8 cellular contexts compared by ENCODE assay signal in genomic region chr12:123233505-123234299, GRCh38. TPM values are rescaled to one million over a fixed set of nuclear protein-coding genes. Genes with fewer than 3 reads are reported as not detected.
DNase-seq lines count a peak whose midpoint lies in the region; ATAC-seq, FAIRE-seq and TF ChIP-seq lines count a peak whose summit lies in the region.

No MANE protein-coding gene starts in this region.

- ATAC-seq in GM18909 (IDR thresholded peaks at IDR 0.05; ENCODE audit: poor library complexity, unreplicated experiment) (peak; percentile 15), HG02973 (IDR thresholded peaks at IDR 0.05; ENCODE audit: unreplicated experiment) (peak; percentile 4), pancreas (peak; percentile 8 to 30 (median 18)), HG02938 (IDR thresholded peaks at IDR 0.05; ENCODE audit: unreplicated experiment) (no peak)

- FAIRE-seq in pancreas (lab: Jason Lieb, UNC): no peak

- DNase-seq in SK-N-SH (no peak), esophagus squamous epithelium (lab: John Stamatoyannopoulos, UW) (no peak), pancreas (peak in 1 of 6 donors; percentile 19), NCI-H82 (lab: John Stamatoyannopoulos, UW) (no peak), epidermal melanocyte (ENCODE audit: insufficient read length, low spot score) (no peak)

- H3K9me2 ChIP-seq in SK-N-SH: no peaks in the 10 kb centered on the region

- H3K4me3 ChIP-seq in SK-N-SH (ENCODE audit: low read depth in 2 of 2, low read length in 1 of 2): peak overlapping the region; percentile 76 to 100
- H3K4me3 ChIP-seq in esophagus squamous epithelium: peak overlapping the region; percentile 74 to 99 (median 78)
- H3K4me3 ChIP-seq in pancreas: peak overlapping the region; percentile 53 to 88 (median 83)

- peak in 1 of 4 donors; percentile 8 for TF ChIP-seq POLR2A in esophagus squamous epithelium (IDR thresholded peaks at IDR 0.05)

- 5% methylated on average over 34 of the region's 42 CpGs for WGBS in SK-N-SH (ENCODE audit: low lambda C conversion rate)
- WGBS in esophagus squamous epithelium, 2 donors: 5 to 6% methylated on average over 14 to 19 of the region's 42 CpGs
- WGBS in pancreas, 2 donors: 3 to 4% methylated on average over 42 of the region's 42 CpGs

- H3K27me3 ChIP-seq in SK-N-SH (ENCODE audit: insufficient read depth) (no peaks in the 10 kb centered on the region), esophagus squamous epithelium (no peaks in the 10 kb centered on the region), pancreas (no peaks in the 10 kb centered on the region)

- peak overlapping the region; percentile 92 for H3K4me2 ChIP-seq in SK-N-SH

- TF ChIP-seq CTCF in SK-N-SH (IDR thresholded peaks at IDR 0.05) (no peak), esophagus squamous epithelium (IDR thresholded peaks at IDR 0.05) (no peak), pancreas (IDR thresholded peaks at IDR 0.05) (no peak)

- peak overlapping the region; percentile 90 for H3K9ac ChIP-seq in SK-N-SH

- H3K27ac ChIP-seq in SK-N-SH (ENCODE audit: low read depth in 2 of 2, low read length in 1 of 2) (peak overlapping the region; percentile 55 to 72), esophagus squamous epithelium (peak overlapping the region; percentile 89 to 95 (median 94)), pancreas (peak overlapping the region; percentile 76 to 83 (median 80))

- CTCF ChIA-PET in SK-N-SH (lab: Yijun Ruan, JAX): interaction anchor here (0.8 to 8.6 kb wide), 8 partner anchors 9 to 373 kb away, joined by 3 to 88 read pairs (median 4); partner anchors contain the start of gene DDX55

- peaks cover 92% of the 10 kb centered on the region for H3K79me2 ChIP-seq in SK-N-SH (ENCODE audit: insufficient read depth)

- POLR2A ChIA-PET in SK-N-SH (lab: Yijun Ruan, JAX): interaction anchor here (0.7 to 2.3 kb wide), 21 partner anchors 8 to 378 kb away, joined by 3 to 47 read pairs (median 5); partner anchors contain the start of genes ARL6IP4, DDX55, KMT5A and OGFOD2

- H3K36me3 ChIP-seq in SK-N-SH (replicated peaks in 1 of 2; ENCODE audit: control insufficient read depth in 1 of 2, insufficient read depth in 2 of 2, low read length in 1 of 2) (peaks cover 0 to 8% of the 10 kb centered on the region in 2 experiments), esophagus squamous epithelium (peaks cover 0 to 17% (median 0%) of the 10 kb centered on the region in 3 donors), pancreas (no peaks in the 10 kb centered on the region)

- no peak for TF ChIP-seq RAD21 in SK-N-SH (IDR thresholded peaks at IDR 0.05; ENCODE audit: low read length)

- peak overlapping the region; percentile 94 for H2AFZ ChIP-seq in SK-N-SH (ENCODE audit: low read depth)

- peaks cover 6% of the 10 kb centered on the region for H3F3A ChIP-seq in SK-N-SH (replicated peaks; ENCODE audit: insufficient read depth)

- no peak for TF ChIP-seq EP300 in SK-N-SH (IDR thresholded peaks at IDR 0.05; ENCODE audit: borderline replicate concordance in 1 of 2, low read depth in 1 of 2, low read length in 1 of 2)

- H3K4me1 ChIP-seq in SK-N-SH (ENCODE audit: control insufficient read depth in 1 of 2, insufficient read depth in 2 of 2, low read depth in 1 of 2, low read length in 1 of 2) (peaks cover under 1 to 12% of the 10 kb centered on the region in 2 experiments; a peak in 3 of 4 replicates), esophagus squamous epithelium (peaks cover 10 to 76% (median 18%) of the 10 kb centered on the region in 3 donors), pancreas (peaks cover 3 to 15% (median 13%) of the 10 kb centered on the region in 3 donors)

- H4K20me1 ChIP-seq in SK-N-SH (ENCODE audit: insufficient read depth): no peaks in the 10 kb centered on the region

- H3K9me3 ChIP-seq in SK-N-SH (no peaks in the 10 kb centered on the region), esophagus squamous epithelium (no peaks in the 10 kb centered on the region), pancreas (no peaks in the 10 kb centered on the region)

- intact Hi-C loops in esophagus squamous epithelium (cut with DNase I) (no loop called here), pancreas (cut with DNase I) (loop anchor here in 2 of 3 donors (10.0 kb wide), 4 partner anchors 199 to 369 kb away; partner anchors contain the start of genes ARL6IP4 (in 1 of the 2) and OGFOD2 (in 1 of the 2))

TF ChIP-seq in SK-N-SH, 30 proteins besides CTCF, POLR2A, EP300 and RAD21:
- TF ChIP-seq RFX5 (IDR thresholded peaks at IDR 0.05; ENCODE audit: low read length) (no peak), FOXM1 (IDR thresholded peaks at IDR 0.05; ENCODE audit: low read depth) (no peak), PBX3 (IDR thresholded peaks at IDR 0.05) (no peak), NRF1 (IDR thresholded peaks at IDR 0.05; ENCODE audit: low read depth, low read length) (no peak), TCF12 (IDR thresholded peaks at IDR 0.05) (no peak)
TF ChIP-seq in SK-N-SH: peak in this region for 0.

RNA-seq across cellular contexts. Expression of gene MTRFR, which starts 0.5 kb away (rescaled TPM):
- polyA plus RNA-seq in SK-N-SH (2012; rRNA removed): 6.6 and 7.5 TPM in 2 replicates
- 7.1 and 8.2 TPM in 2 replicates for polyA plus RNA-seq in SK-N-SH (2012; cell fraction: cytosol; rRNA removed)
- polyA plus RNA-seq in SK-N-SH (2012; cell fraction: nucleus; rRNA removed): 4.5 and 5.4 TPM in 2 replicates
- total RNA-seq in esophagus squamous epithelium: 10 to 100 TPM in 1 of 4 donors, 1 to 10 TPM in 3; 5.3 to 11.4 (median 7.2) TPM
- 1 to 10 TPM; 2.9 to 7.5 (median 4.1) TPM for total RNA-seq in pancreas
- polyA plus RNA-seq in pancreas: 1 to 10 TPM; 6.9 to 8.4 TPM

RNA-seq across cellular contexts. Expression of gene MPHOSPH9, which starts 0.8 kb away (rescaled TPM):
- polyA plus RNA-seq in SK-N-SH (2012; rRNA removed): 8.2 and 9.0 TPM in 2 replicates
- polyA plus RNA-seq in SK-N-SH (2012; cell fraction: cytosol; rRNA removed): 8.9 and 11.0 TPM in 2 replicates
- polyA plus RNA-seq in SK-N-SH (2012; cell fraction: nucleus; rRNA removed): 17.8 and 27.7 TPM in 2 replicates
- total RNA-seq in esophagus squamous epithelium: 10 to 100 TPM; 17.0 to 43.8 (median 22.1) TPM
- 10 to 100 TPM in 3 of 6 donors, 1 to 10 TPM in 3; 4.8 to 13.4 (median 9.5) TPM for total RNA-seq in pancreas
- polyA plus RNA-seq in pancreas: 1 to 10 TPM; 3.3 to 5.7 TPM

RNA-seq across cellular contexts. Expression of gene CDK2AP1, which starts 38.0 kb away (rescaled TPM):
- polyA plus RNA-seq in SK-N-SH (2012; rRNA removed) (208 and 231 TPM in 2 replicates), pancreas (10 to 100 TPM; 65.0 to 84.0 TPM)
- polyA plus RNA-seq in SK-N-SH (2012; cell fraction: cytosol; rRNA removed): 338 and 421 TPM in 2 replicates
- polyA plus RNA-seq in SK-N-SH (2012; cell fraction: nucleus; rRNA removed): 37.9 and 59.8 TPM in 2 replicates
- total RNA-seq in esophagus squamous epithelium (100 to 1,000 TPM in 3 of 4 donors, 10 to 100 TPM in 1; 82.0 to 174 (median 116) TPM), pancreas (10 to 100 TPM; 17.3 to 50.0 (median 23.9) TPM)
